1 cellular context compared by ENCODE assay signal in the genomic region with DNA sequence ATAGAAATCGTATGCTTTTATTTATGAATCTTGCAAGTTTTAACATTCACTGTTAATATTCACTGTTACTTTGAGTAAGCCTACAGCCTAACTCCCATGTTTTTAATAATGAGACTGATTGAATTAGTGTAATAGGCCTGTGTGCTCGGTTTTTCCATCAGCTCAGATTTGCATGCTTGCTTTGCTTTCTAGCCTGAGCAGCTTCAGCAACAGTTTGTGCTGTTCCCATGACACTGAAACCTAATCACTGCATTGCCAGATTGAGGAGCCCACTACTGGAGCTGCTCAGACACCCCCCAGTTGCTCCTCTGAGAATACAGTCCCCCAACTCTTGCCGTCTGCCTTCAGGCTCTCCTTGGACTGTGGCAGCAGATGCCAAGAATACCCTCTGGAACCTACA.
TF ChIP-seq lines count a peak whose summit lies in the region.

No MANE protein-coding gene starts in this region.

TF ChIP-seq in WTC11, 78 proteins besides CTCF, POLR2A, EP300 and RAD21 (continued from another document):
- TF ChIP-seq, protein P1, sequence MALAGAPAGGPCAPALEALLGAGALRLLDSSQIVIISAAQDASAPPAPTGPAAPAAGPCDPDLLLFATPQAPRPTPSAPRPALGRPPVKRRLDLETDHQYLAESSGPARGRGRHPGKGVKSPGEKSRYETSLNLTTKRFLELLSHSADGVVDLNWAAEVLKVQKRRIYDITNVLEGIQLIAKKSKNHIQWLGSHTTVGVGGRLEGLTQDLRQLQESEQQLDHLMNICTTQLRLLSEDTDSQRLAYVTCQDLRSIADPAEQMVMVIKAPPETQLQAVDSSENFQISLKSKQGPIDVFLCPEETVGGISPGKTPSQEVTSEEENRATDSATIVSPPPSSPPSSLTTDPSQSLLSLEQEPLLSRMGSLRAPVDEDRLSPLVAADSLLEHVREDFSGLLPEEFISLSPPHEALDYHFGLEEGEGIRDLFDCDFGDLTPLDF (CRISPR knock-in tag; IDR thresholded peaks at IDR 0.05) = no peak
- no peak for TF ChIP-seq ETV6 (CRISPR knock-in tag; IDR thresholded peaks at IDR 0.05)
